1 cellular context compared by ENCODE assay signal in the genomic region with DNA sequence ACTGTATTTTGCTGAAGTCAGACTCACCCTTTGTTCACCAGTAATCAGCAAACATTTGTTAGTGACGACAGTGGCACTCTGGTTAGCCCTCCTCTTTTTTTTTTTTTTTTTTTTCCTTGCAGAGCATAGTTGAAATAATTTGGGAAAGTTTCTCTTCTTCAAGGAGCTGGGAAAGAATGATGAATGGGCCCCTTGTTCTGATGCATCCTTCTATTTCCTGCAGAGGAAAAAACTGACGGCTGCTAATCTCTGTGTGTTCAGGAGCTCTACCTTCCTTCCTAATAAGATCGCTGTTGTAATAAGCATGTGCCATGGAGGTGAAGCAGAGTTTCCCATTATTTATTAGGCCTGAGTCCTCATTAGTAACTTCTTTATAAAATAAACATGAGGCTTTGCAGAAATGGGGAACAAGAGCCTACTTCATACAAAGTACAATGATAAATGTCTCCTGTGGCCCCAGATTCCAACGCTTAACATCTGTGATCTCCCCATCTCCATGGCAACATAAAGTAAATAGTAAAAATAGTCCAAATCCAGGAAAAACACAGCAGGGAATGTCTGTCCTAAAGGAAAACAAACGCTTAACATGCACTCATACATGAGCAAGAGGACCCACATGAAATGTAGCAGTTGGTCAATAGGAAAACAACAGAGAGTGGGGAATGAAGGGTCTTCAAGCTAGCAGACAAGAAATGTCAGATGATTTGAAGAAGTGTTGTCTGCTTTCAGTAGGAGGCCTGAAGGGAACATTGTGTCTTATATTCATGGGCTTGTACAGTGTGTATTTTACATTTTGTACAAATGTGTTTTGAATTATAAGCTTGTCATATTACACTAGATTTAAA.
A peak's percentile ranks its signal among the peaks of the same experiment; 100 is the strongest.
TF ChIP-seq lines count a peak whose summit lies in the region.

No MANE protein-coding gene starts in this region.

TF ChIP-seq in endothelial cell of umbilical vein, 7 proteins besides CTCF, POLR2A, EP300 and RAD21:
- no peak for TF ChIP-seq FOS (IDR thresholded peaks at IDR 0.05; ENCODE audit: borderline replicate concordance, insufficient read depth, low read length)
- TF ChIP-seq EZH2 (IDR thresholded peaks at IDR 0.05; ENCODE audit: borderline replicate concordance, low read depth, low read length, severe bottlenecking), result no peak
- TF ChIP-seq, protein P1, sequence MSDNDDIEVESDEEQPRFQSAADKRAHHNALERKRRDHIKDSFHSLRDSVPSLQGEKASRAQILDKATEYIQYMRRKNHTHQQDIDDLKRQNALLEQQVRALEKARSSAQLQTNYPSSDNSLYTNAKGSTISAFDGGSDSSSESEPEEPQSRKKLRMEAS (IDR thresholded peaks at IDR 0.05; ENCODE audit: insufficient read depth, insufficient read length), result no peak
- no peak for TF ChIP-seq GATA2 (IDR thresholded peaks at IDR 0.05; ENCODE audit: insufficient read depth, insufficient read length, low read depth, low read length)
- no peak for TF ChIP-seq MYC (IDR thresholded peaks at IDR 0.05; ENCODE audit: low read depth, low read length)
- peak; percentile 31 for TF ChIP-seq JUN (IDR thresholded peaks at IDR 0.05; ENCODE audit: borderline replicate concordance, insufficient read depth, insufficient read length, low read depth)
